23 cellular contexts compared by ENCODE assay signal in the genomic region with DNA sequence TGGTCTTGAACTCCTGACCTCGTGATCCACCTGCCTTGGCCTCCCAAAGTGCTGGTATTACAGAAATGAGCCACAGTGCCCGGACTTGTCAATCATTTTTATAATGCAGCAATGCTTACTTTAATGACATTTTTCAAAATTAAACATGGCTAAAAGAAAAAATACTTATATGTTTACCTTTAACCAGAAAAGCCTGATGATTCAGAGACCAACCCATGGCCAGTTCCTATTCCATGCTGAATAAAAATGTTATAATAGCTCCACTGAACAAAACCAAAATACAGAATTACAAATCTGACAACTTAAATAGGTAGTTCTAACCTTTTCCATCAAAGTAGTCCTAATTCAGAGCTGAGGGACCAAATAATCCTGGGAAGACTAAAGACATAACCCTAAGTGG.
"Had no signal": no experiment of that assay in that cellular context is flagged by ENCODE, and none has a peak within 500 bp of the region (broad histone marks: within the 10 kb centered on the region; RNA-seq: fewer than 3 reads in every experiment).

No MANE protein-coding gene starts in this region.

- DNase-seq: Kasumi-1, MM.1S, NCI-H1092 treated with DMSO at 0.1 percent for 48 hours, NCI-H1436, NCI-H187, NCI-H2029, NCI-H2081 treated with DMSO at 0.1 percent for 48 hours, NCI-H2171, NCI-H226, NCI-H446, NCI-H510A, NCI-H524 treated with DMSO at 0.1 percent for 48 hours, NCI-H69, NCI-H774, SHP77 treated with DMSO at 0.1 percent for 48 hours, SJCRH30 had no signal

- ATAC-seq: HepG2, K562, Panc1, Right ventricle myocardium inferior, SK-N-SH treated with all-trans-retinoic acid at 6 μM for 48 hours had no signal

- H3K27ac ChIP-seq: KMS-11, SJCRH30 had no signal

- H3K4me3 Mint-ChIP-seq: IgD-negative memory B cell had no signal

- H3K4me2 ChIP-seq: KMS-11 had no signal

- H3K4me3 ChIP-seq: K562, SJCRH30 had no signal

- H3K27ac Mint-ChIP-seq: IgD-negative memory B cell had no signal

- H3K27me3 ChIP-seq: SJCRH30 had no signal

- H3K9ac ChIP-seq: KMS-11 had no signal

- H3K27me3 Mint-ChIP-seq: IgD-negative memory B cell had no signal

- H3K36me3 ChIP-seq: SJCRH30 had no signal
